ENCODE assay signal across 1 cellular context in genomic region chr4:40190880-40191815, GRCh38.
TF ChIP-seq lines count a peak whose summit lies in the region.

No MANE protein-coding gene starts in this region.

TF ChIP-seq in GM12878, 131 proteins besides CTCF, POLR2A, EP300 and RAD21 (continued from another document):
- TF ChIP-seq SKIL (IDR thresholded peaks at IDR 0.05; ENCODE audit: low read depth, poor library complexity, severe bottlenecking) (no peak), BMI1 (IDR thresholded peaks at IDR 0.05; ENCODE audit: borderline replicate concordance) (no peak), ZNF274 (IDR thresholded peaks at IDR 0.05; ENCODE audit: insufficient read depth, insufficient read length) (no peak), SMARCA5 (IDR thresholded peaks at IDR 0.05) (peak; percentile 47; the same call in 1 of the 2 replicates), SPI1 (IDR thresholded peaks at IDR 0.05; ENCODE audit: borderline replicate concordance, insufficient read depth, low read depth, low read length) (no peak), BACH1 (IDR thresholded peaks at IDR 0.05; ENCODE audit: borderline replicate concordance) (no peak), LARP7 (IDR thresholded peaks at IDR 0.05) (0 out of 2 replicates have a peak, but pooled peaks have one; percentile 47), IRF3 (IDR thresholded peaks at IDR 0.05) (no peak), ZNF687 (IDR thresholded peaks at IDR 0.05) (peak; percentile 44), FOS (IDR thresholded peaks at IDR 0.05; ENCODE audit: borderline replicate concordance, extremely low read depth, insufficient read length) (no peak), E4F1 (IDR thresholded peaks at IDR 0.05; ENCODE audit: borderline replicate concordance, partially characterized antibody) (no peak), ZNF24 (IDR thresholded peaks at IDR 0.05) (0 out of 2 replicates have a peak, but pooled peaks have one; percentile 41), POLR2AphosphoS5 (IDR thresholded peaks at IDR 0.05; ENCODE audit: low read length) (peak; percentile 72), REST (IDR thresholded peaks at IDR 0.05; ENCODE audit: low read depth, low read length) (no peak), SIN3A (IDR thresholded peaks at IDR 0.05; ENCODE audit: low read depth, low read length) (0 out of 2 replicates have a peak, but pooled peaks have one; percentile 44), NR2C2 (IDR thresholded peaks at IDR 0.05; ENCODE audit: borderline replicate concordance, control insufficient read depth, insufficient read length, low read depth) (no peak), RB1 (IDR thresholded peaks at IDR 0.05; ENCODE audit: borderline replicate concordance) (no peak), ZNF592 (IDR thresholded peaks at IDR 0.05) (0 out of 2 replicates have a peak, but pooled peaks have one; percentile 11), CHD2 (IDR thresholded peaks at IDR 0.05; ENCODE audit: borderline replicate concordance, low read depth, low read length) (no peak)
- TF ChIP-seq, protein P1, sequence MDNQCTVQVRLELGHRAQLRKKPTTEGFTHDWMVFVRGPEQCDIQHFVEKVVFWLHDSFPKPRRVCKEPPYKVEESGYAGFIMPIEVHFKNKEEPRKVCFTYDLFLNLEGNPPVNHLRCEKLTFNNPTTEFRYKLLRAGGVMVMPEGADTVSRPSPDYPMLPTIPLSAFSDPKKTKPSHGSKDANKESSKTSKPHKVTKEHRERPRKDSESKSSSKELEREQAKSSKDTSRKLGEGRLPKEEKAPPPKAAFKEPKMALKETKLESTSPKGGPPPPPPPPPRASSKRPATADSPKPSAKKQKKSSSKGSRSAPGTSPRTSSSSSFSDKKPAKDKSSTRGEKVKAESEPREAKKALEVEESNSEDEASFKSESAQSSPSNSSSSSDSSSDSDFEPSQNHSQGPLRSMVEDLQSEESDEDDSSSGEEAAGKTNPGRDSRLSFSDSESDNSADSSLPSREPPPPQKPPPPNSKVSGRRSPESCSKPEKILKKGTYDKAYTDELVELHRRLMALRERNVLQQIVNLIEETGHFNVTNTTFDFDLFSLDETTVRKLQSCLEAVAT (IDR thresholded peaks at IDR 0.05): peak; percentile 51; the same call in 1 of the 2 replicates
TF ChIP-seq in GM12878: peak in this region for 8.
